ENCODE assay signal across 9 cellular contexts in the genomic region with DNA sequence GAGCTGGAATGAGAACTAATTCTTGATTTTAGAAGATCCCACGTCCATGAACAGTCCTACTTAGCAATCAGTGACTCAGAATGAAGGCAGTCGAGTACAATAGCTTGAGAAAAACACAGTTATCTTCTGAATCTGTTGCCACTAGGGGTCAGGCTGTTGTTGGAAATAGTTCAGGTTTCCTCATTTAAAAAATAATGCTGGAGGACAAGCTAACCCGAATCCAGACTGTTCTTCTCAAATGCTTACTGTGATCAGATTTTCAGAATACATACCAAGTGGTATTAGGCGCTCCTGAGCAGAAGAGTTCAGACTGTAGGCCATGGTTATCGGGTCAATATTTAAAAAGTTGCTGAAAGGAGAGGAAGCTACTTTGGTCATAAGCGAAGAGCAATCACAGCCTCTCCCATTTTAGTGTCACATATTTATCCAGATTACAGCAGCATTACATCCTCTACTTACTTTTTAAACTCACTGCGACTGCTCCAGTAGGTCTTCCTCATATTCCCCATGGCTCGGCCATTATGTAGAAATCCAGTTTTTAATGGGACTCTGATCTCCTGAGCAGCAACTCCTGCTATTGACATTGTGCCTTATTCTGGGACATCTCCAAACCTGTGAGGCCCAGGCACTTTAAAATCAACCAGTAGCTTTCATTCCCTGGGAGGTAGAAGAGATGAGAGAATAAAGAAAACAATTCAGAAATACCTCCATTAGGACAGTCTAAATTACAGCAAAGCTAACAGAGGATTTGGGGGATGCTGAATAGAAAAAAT. TPM values are rescaled to one million over a fixed set of nuclear protein-coding genes. Genes with fewer than 3 reads are reported as not detected.
DNase-seq lines count a peak whose midpoint lies in the region; ATAC-seq, FAIRE-seq and TF ChIP-seq lines count a peak whose summit lies in the region.
"Had no signal": no experiment of that assay in that cellular context is flagged by ENCODE, and none has a peak within 500 bp of the region (broad histone marks: within the 10 kb centered on the region; RNA-seq: fewer than 3 reads in every experiment).

No MANE protein-coding gene starts in this region.

- H3K27me3 ChIP-seq in SJSA1 (replicated peaks) (no peaks in the 10 kb centered on the region), bronchial epithelial cell (ENCODE audit: control insufficient read depth, insufficient read depth, low read length) (no peaks in the 10 kb centered on the region), spleen (replicated peaks in 1 of 7) (peaks cover 0 to 7% (median 0%) of the 10 kb centered on the region in 7 donors)

- no peak overlapping the region for H3K4me3 ChIP-seq in SJSA1
- H3K4me3 ChIP-seq in bronchial epithelial cell (ENCODE audit: low read depth, low read length): no peak overlapping the region
- H3K4me3 ChIP-seq in spleen: no peak overlapping the region

- DNase-seq in DMS 273 (lab: John Stamatoyannopoulos, UW; ENCODE audit: unreplicated experiment) (peak; percentile 78), DMS 273 treated with DMSO at 0.1 percent for 48 hours (lab: John Stamatoyannopoulos, UW) (no peak), Kasumi-1 (lab: John Stamatoyannopoulos, UW) (peak; percentile 77 to 89), SJSA1 (ENCODE audit: low read depth in 1 of 2, low spot score in 2 of 2) (peak; percentile 54 to 83), bronchial epithelial cell (ENCODE audit: low read depth) (peak; percentile 81), islet precursor cell (peak; percentile 65), spleen (no peak)

- no peak for FAIRE-seq in bronchial epithelial cell (lab: Jason Lieb, UNC)
- FAIRE-seq: A204.1 had no signal

- H3K36me3 ChIP-seq in SJSA1 (peaks cover 47% of the 10 kb centered on the region), bronchial epithelial cell (ENCODE audit: control insufficient read depth, insufficient read depth, low read length) (peaks cover 12% of the 10 kb centered on the region), spleen (peaks cover 0 to 37% (median 4%) of the 10 kb centered on the region in 6 donors)

- H3K27ac ChIP-seq in SJSA1: no peak overlapping the region
- peak overlapping the region in 3 of 8 donors; percentile 9 to 11 (median 11) for H3K27ac ChIP-seq in spleen

- 34 to 40% (median 40%) methylated on average over 8 of the region's 8 CpGs for WGBS in spleen, 5 donors

- H3K4me1 ChIP-seq in SJSA1 (replicated peaks): peaks cover 54% of the 10 kb centered on the region
- peaks cover 3 to 31% (median 10%) of the 10 kb centered on the region in 6 donors for H3K4me1 ChIP-seq in spleen

- intact Hi-C loops in spleen (cut with DNase I; ENCODE audit: low total_unique reads): loop anchor here (10.0 kb wide), 2 partner anchors 300 to 330 kb away; a partner anchor contains a TSS

- ATAC-seq in GM21447 (IDR thresholded peaks at IDR 0.05; ENCODE audit: unreplicated experiment): no peak

- peak; percentile 49 for TF ChIP-seq CTCF in bronchial epithelial cell (IDR thresholded peaks at IDR 0.05; ENCODE audit: insufficient read depth, low read length, severe bottlenecking)
- peak in 10 of 11 experiments; percentile 38 to 77 (median 60) for TF ChIP-seq CTCF in spleen (IDR thresholded peaks at IDR 0.05 in 8 of 11, conservative IDR thresholded peaks at IDR 0.05 in 3 of 11)

- no peak for TF ChIP-seq POLR2A in spleen (IDR thresholded peaks at IDR 0.05)

- no peaks in the 10 kb centered on the region for H3K9me3 ChIP-seq in SJSA1 (replicated peaks)
- no peaks in the 10 kb centered on the region for H3K9me3 ChIP-seq in spleen

RNA-seq across cellular contexts. Expression of a gene that starts 10.9 kb away (rescaled TPM):
- total RNA-seq in SJSA1 (2014; rRNA removed; shearing (Covaris generic)): 18.4 and 21.7 TPM in 2 replicates
- total RNA-seq in bronchial epithelial cell (126 and 175 TPM in 2 replicates), spleen (10 to 100 TPM in 2 of 7 donors, 1 to 10 TPM in 5; 7.6 to 12.5 (median 8.5) TPM)
- 1 to 10 TPM; 2.0 to 5.7 (median 5.0) TPM for polyA plus RNA-seq in spleen

RNA-seq across cellular contexts. Expression of a gene that starts 53.7 kb away (rescaled TPM):
- 436 and 479 TPM in 2 replicates for total RNA-seq in SJSA1 (2014; rRNA removed; shearing (Covaris generic))
- 287 and 307 TPM in 2 replicates for total RNA-seq in bronchial epithelial cell
- 100 to 1,000 TPM in 6 of 7 donors, 10 to 100 TPM in 1; 93.5 to 183 (median 160) TPM for total RNA-seq in spleen
- 100 to 1,000 TPM; 274 to 370 (median 289) TPM for polyA plus RNA-seq in spleen

Comparison
In these comparisons a context has a peak if more than half of its experiments do, and no peak if none do; other contexts are left out.
1. DNase-seq: peak in DMS 273 (single experiment), Kasumi-1 (2 of 2), SJSA1 (2 of 2), bronchial epithelial cell (single experiment) and islet precursor cell (single experiment); none in DMS 273 treated with DMSO at 0.1 percent for 48 hours (single experiment) and spleen (single experiment).